ENCODE assay signal across 2 cellular contexts in genomic region chr4:7204656-7205387, GRCh38.
TF ChIP-seq lines count a peak whose summit lies in the region.

No MANE protein-coding gene starts in this region.

TF ChIP-seq in IMR-90, 13 proteins besides CTCF, POLR2A, EP300 and RAD21:
- TF ChIP-seq MAZ (IDR thresholded peaks at IDR 0.05; ENCODE audit: borderline replicate concordance, low read depth, low read length) (no peak), BHLHE40 (IDR thresholded peaks at IDR 0.05; ENCODE audit: low read depth, low read length) (no peak), MAFK (IDR thresholded peaks at IDR 0.05; ENCODE audit: low read depth, low read length) (no peak), CHD1 (IDR thresholded peaks at IDR 0.05; ENCODE audit: low read depth, low read length) (no peak), NFE2L2 (IDR thresholded peaks at IDR 0.05; ENCODE audit: low read depth, low read length) (no peak), MXI1 (IDR thresholded peaks at IDR 0.05; ENCODE audit: borderline replicate concordance, low read depth, low read length) (no peak), USF2 (IDR thresholded peaks at IDR 0.05; ENCODE audit: low read depth, low read length) (no peak), RFX5 (IDR thresholded peaks at IDR 0.05; ENCODE audit: low read depth, low read length) (no peak), CEBPB (IDR thresholded peaks at IDR 0.05; ENCODE audit: low read depth, low read length) (no peak), FOS (IDR thresholded peaks at IDR 0.05; ENCODE audit: low read depth, low read length) (no peak), ELK1 (IDR thresholded peaks at IDR 0.05; ENCODE audit: borderline replicate concordance, low read depth, low read length) (no peak), RCOR1 (IDR thresholded peaks at IDR 0.05; ENCODE audit: insufficient replicate concordance, low read length) (no peak), SMC3 (IDR thresholded peaks at IDR 0.05; ENCODE audit: low read depth, low read length) (no peak)

TF ChIP-seq in HepG2, 621 proteins besides CTCF, POLR2A, EP300 and RAD21:
- TF ChIP-seq PRPF4 (IDR thresholded peaks at IDR 0.05; ENCODE audit: low read depth, low read length, poor library complexity, severe bottlenecking) (no peak), ZNF713 (CRISPR knock-in tag; IDR thresholded peaks at IDR 0.05) (no peak), HHEX (CRISPR knock-in tag; IDR thresholded peaks at IDR 0.05) (no peak), POGZ (CRISPR knock-in tag; IDR thresholded peaks at IDR 0.05) (no peak), ZBED4 (CRISPR knock-in tag; IDR thresholded peaks at IDR 0.05; ENCODE audit: borderline replicate concordance) (no peak), ASH2L (IDR thresholded peaks at IDR 0.05; ENCODE audit: insufficient read length, low read depth, low read length) (no peak), ZNF20 (CRISPR knock-in tag; IDR thresholded peaks at IDR 0.05) (no peak), ATF7 (IDR thresholded peaks at IDR 0.05) (peak; percentile 41), ATF7 (CRISPR knock-in tag; IDR thresholded peaks at IDR 0.05) (no peak), CREB1 (IDR thresholded peaks at IDR 0.05) (peak; percentile 70), CREB1 (CRISPR knock-in tag; IDR thresholded peaks at IDR 0.05) (no peak)
